In the genomic region with DNA sequence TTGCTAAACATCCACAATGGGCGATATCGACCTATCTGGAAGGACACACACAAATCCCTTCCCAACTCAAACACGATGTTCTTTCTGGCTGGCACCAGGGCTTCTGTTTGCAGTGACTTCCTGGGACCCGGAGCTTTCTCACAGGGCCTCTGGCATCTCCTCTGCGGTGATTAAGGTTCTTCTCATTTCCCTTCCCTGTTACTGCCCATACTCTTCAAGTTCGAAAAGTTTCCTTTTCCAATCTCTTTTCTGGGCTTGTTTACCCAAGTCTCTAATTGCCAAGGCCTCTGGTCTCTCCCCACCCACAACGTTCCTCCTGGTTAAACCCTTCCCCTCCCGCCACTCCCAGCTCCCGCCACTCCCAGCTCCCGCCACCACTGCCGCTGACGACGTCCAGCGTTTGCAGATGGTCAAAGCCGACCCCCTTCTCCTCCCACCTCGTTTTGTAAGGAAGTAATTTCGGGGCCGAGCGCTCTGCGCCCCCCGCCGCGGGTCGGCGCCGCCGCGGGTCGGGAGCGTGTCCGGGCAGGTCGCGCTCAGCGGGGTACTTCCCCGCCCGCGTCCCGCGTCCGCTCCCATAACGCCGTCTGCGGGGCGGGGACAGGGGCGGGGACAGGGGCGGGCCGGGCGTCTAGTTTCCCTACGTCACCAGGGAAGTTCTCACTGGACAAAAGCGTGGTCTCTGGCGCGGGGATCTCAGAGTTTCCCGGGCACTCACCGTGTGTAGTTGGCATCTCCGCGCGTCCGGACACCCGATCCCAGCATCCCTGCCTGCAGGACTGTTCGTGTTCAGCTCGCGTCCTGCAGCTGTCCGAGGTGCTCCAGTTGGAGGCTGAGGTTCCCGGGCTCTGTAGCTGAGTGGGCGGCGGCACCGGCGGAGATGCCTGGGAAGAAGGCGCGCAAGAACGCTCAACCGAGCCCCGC, we compare ENCODE assay signal across 8 cellular contexts. TPM values are rescaled to one million over a fixed set of nuclear protein-coding genes. Genes with fewer than 3 reads are reported as not detected.
A peak's percentile ranks its signal among the peaks of the same experiment; 100 is the strongest.
DNase-seq lines count a peak whose midpoint lies in the region; ATAC-seq and TF ChIP-seq lines count a peak whose summit lies in the region.

A gene (plus strand): TSS at position 699 of the 924 bp plus-strand sequence. CDS start 182 bp downstream, at position 881.

- H3K27ac ChIP-seq in RWPE2 (ENCODE audit: poor library complexity, severe bottlenecking) (peak within 1 kb of the TSS; percentile 80), stomach smooth muscle (ENCODE audit: low read length) (no peak within 1 kb of the TSS)

- H3K36me3 ChIP-seq in H7 (replicated peaks; ENCODE audit: control insufficient read depth, insufficient read depth, low read length) (peaks cover 17% of the 10 kb centered on the region), RWPE2 (ENCODE audit: low read depth) (peaks cover 31% of the 10 kb centered on the region), stomach smooth muscle (ENCODE audit: control insufficient read depth in 2 of 2, insufficient read depth in 2 of 2, low read length in 2 of 2) (no peaks in the 10 kb centered on the region)

- H3K9ac ChIP-seq in stomach smooth muscle (ENCODE audit: low read length in 2 of 2), result peak within 1 kb of the TSS in 1 of 2 donors; percentile 36

- DNase-seq in EL (peak; percentile 95), H7 (peak; percentile 95), M059J (ENCODE audit: low read depth) (peak; percentile 90), RWPE2 (ENCODE audit: low spot score) (peak; percentile 92), fibroblast of the aortic adventitia (ENCODE audit: low read depth) (peak; percentile 93), neural crest cell (ENCODE audit: low read depth, low spot score) (peak; percentile 72)

- TF ChIP-seq CTCF in RWPE2 (IDR thresholded peaks at IDR 0.05; ENCODE audit: poor library complexity, severe bottlenecking) (no peak), fibroblast of the aortic adventitia (IDR thresholded peaks at IDR 0.05; ENCODE audit: insufficient read depth, low read length) (no peak), neural crest cell (conservative IDR thresholded peaks at IDR 0.05) (no peak)

- H3K9me3 Mint-ChIP-seq in activated T-helper 17 cell treated with anti-CD3 and anti-CD28 coated beads, Interleukin-2, amount 50 U/mL, for 72 hours, result no peaks in the 10 kb centered on the region
- H3K9me3 Mint-ChIP-seq in neural crest cell, result no peaks in the 10 kb centered on the region

- H3K27me3 ChIP-seq in H7 (ENCODE audit: control insufficient read depth, insufficient read depth, low read length) (no peaks in the 10 kb centered on the region), RWPE2 (ENCODE audit: insufficient read depth, poor library complexity, severe bottlenecking) (no peaks in the 10 kb centered on the region), stomach smooth muscle (ENCODE audit: control insufficient read depth in 1 of 2, insufficient read depth in 2 of 2, low read length in 2 of 2) (peaks cover 27 to 55% of the 10 kb centered on the region in 2 donors)

- H3K4me1 ChIP-seq in RWPE2 (ENCODE audit: insufficient read depth, poor library complexity, severe bottlenecking) (peaks cover 32% of the 10 kb centered on the region), stomach smooth muscle (ENCODE audit: control insufficient read depth, insufficient read depth, low read length) (peaks cover 7% of the 10 kb centered on the region)

- no peaks in the 10 kb centered on the region for H3K27me3 Mint-ChIP-seq in activated T-helper 17 cell treated with anti-CD3 and anti-CD28 coated beads, Interleukin-2, amount 50 U/mL, for 72 hours
- peaks cover 92% of the 10 kb centered on the region for H3K27me3 Mint-ChIP-seq in neural crest cell (ENCODE audit: low read depth)

- ATAC-seq in RWPE2 (ENCODE audit: low read depth), result peak; percentile 80
- peak; percentile 71 for ATAC-seq in activated T-helper 17 cell treated with anti-CD3 and anti-CD28 coated beads, Interleukin-2, amount 50 U/mL, for 72 hours (replicated peaks)

- H3K36me3 Mint-ChIP-seq in activated T-helper 17 cell treated with anti-CD3 and anti-CD28 coated beads, Interleukin-2, amount 50 U/mL, for 72 hours (ENCODE audit: low read depth), result peaks cover 55% of the 10 kb centered on the region
- H3K36me3 Mint-ChIP-seq in neural crest cell (ENCODE audit: low read depth), result peaks cover 11% of the 10 kb centered on the region

- peak within 1 kb of the TSS; percentile 96 for H3K4me3 Mint-ChIP-seq in activated T-helper 17 cell treated with anti-CD3 and anti-CD28 coated beads, Interleukin-2, amount 50 U/mL, for 72 hours
- H3K4me3 Mint-ChIP-seq in neural crest cell, result peak within 1 kb of the TSS; percentile 86

- no peaks in the 10 kb centered on the region for H3K9me3 ChIP-seq in RWPE2 (ENCODE audit: severe bottlenecking)
- H3K9me3 ChIP-seq in stomach smooth muscle (ENCODE audit: control insufficient read depth in 2 of 2, low read length in 2 of 2), result peaks cover 0 to 5% of the 10 kb centered on the region in 2 donors

- H3K27ac Mint-ChIP-seq in activated T-helper 17 cell treated with anti-CD3 and anti-CD28 coated beads, Interleukin-2, amount 50 U/mL, for 72 hours, result peak within 1 kb of the TSS; percentile 99
- H3K27ac Mint-ChIP-seq in neural crest cell (ENCODE audit: unreplicated experiment), result peak within 1 kb of the TSS; percentile 87

- H3K4me3 ChIP-seq in H7 (ENCODE audit: insufficient read depth, low read depth, low read length) (peak within 1 kb of the TSS; percentile 86), RWPE2 (ENCODE audit: severe bottlenecking) (peak within 1 kb of the TSS; percentile 64), fibroblast of the aortic adventitia (ENCODE audit: low read depth, low read length) (peak within 1 kb of the TSS; percentile 83), stomach smooth muscle (ENCODE audit: low read length in 2 of 2) (peak within 1 kb of the TSS; percentile 55 to 73)

- peaks cover 27% of the 10 kb centered on the region for H3K4me1 Mint-ChIP-seq in activated T-helper 17 cell treated with anti-CD3 and anti-CD28 coated beads, Interleukin-2, amount 50 U/mL, for 72 hours
- H3K4me1 Mint-ChIP-seq in neural crest cell, result peaks cover 33% of the 10 kb centered on the region

RNA-seq across cellular contexts. Expression of the gene that starts here (rescaled TPM):
- total RNA-seq in H7 (2014; rRNA removed; shearing (Covaris generic)), result 131 and 207 TPM in 2 replicates
- total RNA-seq in M059J (2014; rRNA removed; shearing (Covaris generic)), result 37.9 and 87.1 TPM in 2 replicates
- total RNA-seq in activated T-helper 17 cell treated with anti-CD3 and anti-CD28 coated beads, Interleukin-2, amount 50 U/mL, for 72 hours, result 10 to 100 TPM; 62.7 to 83.1 TPM
- total RNA-seq in fibroblast of the aortic adventitia (ENCODE audit: low replicate concordance) (2.6 and 18.2 TPM in 2 replicates), neural crest cell (4.2 and 4.6 TPM in 2 replicates)
